ENCODE assay signal across 14 cellular contexts in genomic region chr10:9311702-9312499, GRCh38.
A peak's percentile ranks its signal among the peaks of the same experiment; 100 is the strongest.
DNase-seq lines count a peak whose midpoint lies in the region; ATAC-seq and TF ChIP-seq lines count a peak whose summit lies in the region.
"Had no signal": no experiment of that assay in that cellular context is flagged by ENCODE, and none has a peak within 500 bp of the region (broad histone marks: within the 10 kb centered on the region; RNA-seq: fewer than 3 reads in every experiment).

No MANE protein-coding gene starts in this region.

- no peak overlapping the region for H3K27ac ChIP-seq in left ventricle myocardium inferior (replicated peaks)
- H3K27ac ChIP-seq in right atrium auricular region, result no peak overlapping the region
- no peak overlapping the region for H3K27ac ChIP-seq in RWPE2 (ENCODE audit: poor library complexity, severe bottlenecking)
- H3K27ac ChIP-seq: SJSA1 had no signal

- H3K27me3 ChIP-seq in left ventricle myocardium inferior (ENCODE audit: low read depth) (peaks cover 24% of the 10 kb centered on the region), right atrium auricular region (no peaks in the 10 kb centered on the region), RWPE2 (ENCODE audit: insufficient read depth, poor library complexity, severe bottlenecking) (peaks cover 3% of the 10 kb centered on the region)
- H3K27me3 ChIP-seq: SJSA1 had no signal

- no peaks in the 10 kb centered on the region for H3K4me1 ChIP-seq in left ventricle myocardium inferior
- H3K4me1 ChIP-seq in right atrium auricular region, result no peaks in the 10 kb centered on the region
- no peaks in the 10 kb centered on the region for H3K4me1 ChIP-seq in RWPE2 (ENCODE audit: insufficient read depth, poor library complexity, severe bottlenecking)
- H3K4me1 ChIP-seq: SJSA1 had no signal

- intact Hi-C loops in left ventricle myocardium inferior (cut with micrococcal nuclease), result no loop called here

- H3K9me3 ChIP-seq in left ventricle myocardium inferior (replicated peaks) (no peaks in the 10 kb centered on the region), right atrium auricular region (no peaks in the 10 kb centered on the region), RWPE2 (ENCODE audit: severe bottlenecking) (no peaks in the 10 kb centered on the region)
- H3K9me3 ChIP-seq: SJSA1 had no signal

- no peak for ATAC-seq in RWPE2 (ENCODE audit: low read depth)
- ATAC-seq in HG03108 (IDR thresholded peaks at IDR 0.05; ENCODE audit: unreplicated experiment), result no peak

- H3K4me3 ChIP-seq in left ventricle myocardium inferior, result no peak overlapping the region
- no peak overlapping the region for H3K4me3 ChIP-seq in right atrium auricular region
- no peak overlapping the region for H3K4me3 ChIP-seq in RWPE2 (ENCODE audit: severe bottlenecking)
- no peak overlapping the region for H3K4me3 ChIP-seq in fibroblast of the aortic adventitia (ENCODE audit: low read depth, low read length)
- H3K4me3 ChIP-seq: lung, SJSA1 had no signal

- TF ChIP-seq CTCF in left ventricle myocardium inferior (IDR thresholded peaks at IDR 0.05; ENCODE audit: borderline replicate concordance), result peak; percentile 7
- no peak for TF ChIP-seq CTCF in right atrium auricular region (IDR thresholded peaks at IDR 0.05)
- peak; percentile 36 for TF ChIP-seq CTCF in RWPE2 (IDR thresholded peaks at IDR 0.05; ENCODE audit: poor library complexity, severe bottlenecking)
- TF ChIP-seq CTCF in fibroblast of the aortic adventitia (IDR thresholded peaks at IDR 0.05; ENCODE audit: insufficient read depth, low read length), result peak; percentile 30

- no peak for DNase-seq in left ventricle myocardium inferior
- no peak for DNase-seq in right atrium auricular region (ENCODE audit: low spot score)
- DNase-seq in RWPE2 (ENCODE audit: low spot score), result no peak
- no peak for DNase-seq in fibroblast of the aortic adventitia (ENCODE audit: low read depth)
- DNase-seq in NK-92 treated with Interleukin-12 subunit alpha and Interleukin-12 subunit beta, amount 100 ng/mL, for 24 hours (lab: John Stamatoyannopoulos, UW), result no peak
- DNase-seq in DMS153 (lab: John Stamatoyannopoulos, UW), result no peak
- no peak for DNase-seq in epidermal melanocyte (ENCODE audit: insufficient read length, low spot score)
- DNase-seq: DMS79, NCI-H187, NCI-H774, trophoblast cell had no signal

- H3K36me3 ChIP-seq in left ventricle myocardium inferior (no peaks in the 10 kb centered on the region), right atrium auricular region (no peaks in the 10 kb centered on the region), RWPE2 (ENCODE audit: low read depth) (no peaks in the 10 kb centered on the region)
- H3K36me3 ChIP-seq: SJSA1 had no signal

Comparison
In these comparisons a context has a peak if more than half of its experiments do, and no peak if none do; other contexts are left out.
1. CTCF ChIP-seq: peak in left ventricle myocardium inferior (single experiment), RWPE2 (single experiment) and fibroblast of the aortic adventitia (single experiment); none in right atrium auricular region (0 of 2).